30 cellular contexts compared by ENCODE assay signal in genomic region chr11:26324270-26324669, GRCh38. TPM values are rescaled to one million over a fixed set of nuclear protein-coding genes. Genes with fewer than 3 reads are reported as not detected.
"Had no signal": no experiment of that assay in that cellular context is flagged by ENCODE, and none has a peak within 500 bp of the region (broad histone marks: within the 10 kb centered on the region; RNA-seq: fewer than 3 reads in every experiment).

No MANE protein-coding gene starts in this region.

- H3K4me3 ChIP-seq: neural progenitor cell, ovary, psoas muscle, skin epidermis, smooth muscle cell, spleen, suprapubic skin, testis, tibial artery, transverse colon, upper lobe of right lung, uterus had no signal

- H3K27me3 ChIP-seq: neural progenitor cell, ovary, spleen, suprapubic skin, testis, tibial artery, transverse colon, upper lobe of right lung, uterus had no signal

- H2AFZ ChIP-seq: neural progenitor cell, parathyroid adenoma had no signal

- H3K36me3 ChIP-seq: neural progenitor cell, ovary, spleen, suprapubic skin, tibial artery, transverse colon, upper lobe of right lung, uterus had no signal

- H3K4me2 ChIP-seq: neural progenitor cell, smooth muscle cell had no signal

- ATAC-seq: natural killer cell; psoas muscle; right cardiac atrium; sciatic nerve; stimulated activated memory B cell treated with anti-CD40 and anti-IgM and Interleukin-4, amounts not matched to agents 10 μg/mL and 1 μg/mL and 100 μg/mL, for 72 hours; stimulated activated naive CD8-positive, alpha-beta T cell treated with anti-CD3 and anti-CD28 coated beads, Interleukin-15, amount 100 ng/mL, for 72 hours; stimulated activated naive CD8-positive, alpha-beta T cell treated with anti-CD3 and anti-CD28 coated beads, Interleukin-15, Interleukin-2, amounts not matched to agents 100 U/mL and 50 U/mL, for 24 hours; upper lobe of right lung had no signal

- DNase-seq: natural killer cell; occipital lobe; ovary; posterior cingulate gyrus; psoas muscle; right cardiac atrium; spleen; stimulated activated CD4-positive, alpha-beta T cell treated with anti-CD3 and anti-CD28 coated beads, Interleukin-12 subunit alpha, Interleukin-12 subunit beta, amount 100 ng/mL, for 4 hours; stimulated activated CD4-positive, alpha-beta T cell treated with anti-CD3 and anti-CD28 coated beads, Interleukin-1b, Interleukin-23, amount 100 ng/mL, for 48 hours; stimulated activated CD4-positive, alpha-beta T cell treated with anti-CD3 and anti-CD28 coated beads, Interleukin-4, amount 100 ng/mL, for 1 hour; stimulated activated CD4-positive, alpha-beta T cell treated with anti-CD3 and anti-CD28 coated beads, Interleukin-4, amount 100 ng/mL, for 4 hours; stimulated activated CD8-positive, alpha-beta memory T cell treated with anti-CD3 and anti-CD28 coated beads, Interleukin-4, amount 100 ng/mL, for 48 hours; stimulated activated naive CD4-positive, alpha-beta T cell; stimulated activated naive CD8-positive, alpha-beta T cell treated with anti-CD3 and anti-CD28 coated beads, Interleukin-15, amount 100 ng/mL, for 72 hours; stimulated activated naive CD8-positive, alpha-beta T cell treated with anti-CD3 and anti-CD28 coated beads, Interleukin-15, Interleukin-2, amounts not matched to agents 100 U/mL and 50 U/mL, for 24 hours; substantia nigra; testis; tibial artery; transverse colon; upper lobe of right lung; uterus had no signal

- H3K9me3 ChIP-seq: ovary, psoas muscle, spleen, suprapubic skin, testis, tibial artery, transverse colon, upper lobe of right lung, uterus had no signal

- H3K27ac ChIP-seq: neural progenitor cell, ovary, parathyroid adenoma, psoas muscle, skin epidermis, spleen, suprapubic skin, testis, tibial artery, transverse colon, upper lobe of right lung, uterus had no signal

- H3K79me2 ChIP-seq: parathyroid adenoma had no signal

- H3K9ac ChIP-seq: neural progenitor cell, parathyroid adenoma had no signal

- H3K4me1 ChIP-seq: parathyroid adenoma, psoas muscle, spleen, testis, tibial artery, transverse colon, upper lobe of right lung, uterus had no signal

RNA-seq across cellular contexts. Expression of gene ANO3, which starts 7.7 kb away (rescaled TPM):
- total RNA-seq: natural killer cell, psoas muscle, renal cortical epithelial cell, smooth muscle cell had no signal
- polyA plus RNA-seq: neural cell had no signal
